Comparison of ENCODE assay signal across 1 cellular context in the genomic region with DNA sequence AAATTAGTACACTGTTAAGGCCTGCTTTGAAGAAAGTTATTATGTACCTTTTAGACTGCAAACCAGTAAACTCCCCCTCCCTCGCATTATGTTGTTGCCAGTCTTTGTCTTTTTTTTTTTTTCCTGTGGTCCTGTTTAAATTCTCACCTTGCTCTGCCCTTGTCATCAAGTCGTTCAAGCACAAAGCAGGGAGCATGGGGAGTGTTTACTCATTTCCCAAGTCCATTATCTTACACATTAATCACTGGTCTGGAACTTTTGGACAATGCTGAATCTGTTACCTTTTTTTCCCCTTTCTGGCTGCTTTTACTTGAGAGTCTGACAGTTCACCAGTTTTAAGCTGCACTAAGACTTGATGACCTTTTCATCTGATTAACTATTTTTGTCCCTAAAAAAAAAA.
TF ChIP-seq lines count a peak whose summit lies in the region.

No MANE protein-coding gene starts in this region.

TF ChIP-seq in HEK293, 187 proteins besides CTCF, POLR2A, EP300 and RAD21 (continued from another document):
- TF ChIP-seq, protein P1, sequence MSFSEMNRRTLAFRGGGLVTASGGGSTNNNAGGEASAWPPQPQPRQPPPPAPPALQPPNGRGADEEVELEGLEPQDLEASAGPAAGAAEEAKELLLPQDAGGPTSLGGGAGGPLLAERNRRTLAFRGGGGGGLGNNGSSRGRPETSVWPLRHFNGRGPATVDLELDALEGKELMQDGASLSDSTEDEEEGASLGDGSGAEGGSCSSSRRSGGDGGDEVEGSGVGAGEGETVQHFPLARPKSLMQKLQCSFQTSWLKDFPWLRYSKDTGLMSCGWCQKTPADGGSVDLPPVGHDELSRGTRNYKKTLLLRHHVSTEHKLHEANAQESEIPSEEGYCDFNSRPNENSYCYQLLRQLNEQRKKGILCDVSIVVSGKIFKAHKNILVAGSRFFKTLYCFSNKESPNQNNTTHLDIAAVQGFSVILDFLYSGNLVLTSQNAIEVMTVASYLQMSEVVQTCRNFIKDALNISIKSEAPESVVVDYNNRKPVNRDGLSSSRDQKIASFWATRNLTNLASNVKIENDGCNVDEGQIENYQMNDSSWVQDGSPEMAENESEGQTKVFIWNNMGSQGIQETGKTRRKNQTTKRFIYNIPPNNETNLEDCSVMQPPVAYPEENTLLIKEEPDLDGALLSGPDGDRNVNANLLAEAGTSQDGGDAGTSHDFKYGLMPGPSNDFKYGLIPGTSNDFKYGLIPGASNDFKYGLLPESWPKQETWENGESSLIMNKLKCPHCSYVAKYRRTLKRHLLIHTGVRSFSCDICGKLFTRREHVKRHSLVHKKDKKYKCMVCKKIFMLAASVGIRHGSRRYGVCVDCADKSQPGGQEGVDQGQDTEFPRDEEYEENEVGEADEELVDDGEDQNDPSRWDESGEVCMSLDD (tag by site-specific recombination; IDR thresholded peaks at IDR 0.05): no peak
- no peak for TF ChIP-seq ZNF37A (tag by site-specific recombination; IDR thresholded peaks at IDR 0.05)
- TF ChIP-seq TCF7L2 (IDR thresholded peaks at IDR 0.05; ENCODE audit: borderline replicate concordance, low read depth, low read length): peak; percentile 81; the same call in 1 of the 2 replicates
- TF ChIP-seq, protein P2, sequence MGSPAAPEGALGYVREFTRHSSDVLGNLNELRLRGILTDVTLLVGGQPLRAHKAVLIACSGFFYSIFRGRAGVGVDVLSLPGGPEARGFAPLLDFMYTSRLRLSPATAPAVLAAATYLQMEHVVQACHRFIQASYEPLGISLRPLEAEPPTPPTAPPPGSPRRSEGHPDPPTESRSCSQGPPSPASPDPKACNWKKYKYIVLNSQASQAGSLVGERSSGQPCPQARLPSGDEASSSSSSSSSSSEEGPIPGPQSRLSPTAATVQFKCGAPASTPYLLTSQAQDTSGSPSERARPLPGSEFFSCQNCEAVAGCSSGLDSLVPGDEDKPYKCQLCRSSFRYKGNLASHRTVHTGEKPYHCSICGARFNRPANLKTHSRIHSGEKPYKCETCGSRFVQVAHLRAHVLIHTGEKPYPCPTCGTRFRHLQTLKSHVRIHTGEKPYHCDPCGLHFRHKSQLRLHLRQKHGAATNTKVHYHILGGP (tag by site-specific recombination; IDR thresholded peaks at IDR 0.05): peak; percentile 47; the same call in 1 of the 2 replicates
- TF ChIP-seq, protein P3, sequence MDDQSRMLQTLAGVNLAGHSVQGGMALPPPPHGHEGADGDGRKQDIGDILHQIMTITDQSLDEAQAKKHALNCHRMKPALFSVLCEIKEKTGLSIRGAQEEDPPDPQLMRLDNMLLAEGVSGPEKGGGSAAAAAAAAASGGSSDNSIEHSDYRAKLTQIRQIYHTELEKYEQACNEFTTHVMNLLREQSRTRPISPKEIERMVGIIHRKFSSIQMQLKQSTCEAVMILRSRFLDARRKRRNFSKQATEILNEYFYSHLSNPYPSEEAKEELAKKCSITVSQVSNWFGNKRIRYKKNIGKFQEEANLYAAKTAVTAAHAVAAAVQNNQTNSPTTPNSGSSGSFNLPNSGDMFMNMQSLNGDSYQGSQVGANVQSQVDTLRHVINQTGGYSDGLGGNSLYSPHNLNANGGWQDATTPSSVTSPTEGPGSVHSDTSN (CRISPR knock-in tag; IDR thresholded peaks at IDR 0.05): no peak
- no peak for TF ChIP-seq ZNF23 (tag by site-specific recombination; IDR thresholded peaks at IDR 0.05; ENCODE audit: borderline replicate concordance)
- TF ChIP-seq, protein P4, sequence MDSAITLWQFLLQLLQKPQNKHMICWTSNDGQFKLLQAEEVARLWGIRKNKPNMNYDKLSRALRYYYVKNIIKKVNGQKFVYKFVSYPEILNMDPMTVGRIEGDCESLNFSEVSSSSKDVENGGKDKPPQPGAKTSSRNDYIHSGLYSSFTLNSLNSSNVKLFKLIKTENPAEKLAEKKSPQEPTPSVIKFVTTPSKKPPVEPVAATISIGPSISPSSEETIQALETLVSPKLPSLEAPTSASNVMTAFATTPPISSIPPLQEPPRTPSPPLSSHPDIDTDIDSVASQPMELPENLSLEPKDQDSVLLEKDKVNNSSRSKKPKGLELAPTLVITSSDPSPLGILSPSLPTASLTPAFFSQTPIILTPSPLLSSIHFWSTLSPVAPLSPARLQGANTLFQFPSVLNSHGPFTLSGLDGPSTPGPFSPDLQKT (IDR thresholded peaks at IDR 0.05; ENCODE audit: borderline replicate concordance, low read depth, low read length): no peak
- TF ChIP-seq BCL11B (tag by site-specific recombination; IDR thresholded peaks at IDR 0.05; ENCODE audit: low read depth): no peak
- no peak for TF ChIP-seq ZNF324 (tag by site-specific recombination; IDR thresholded peaks at IDR 0.05)
- TF ChIP-seq ZNF664 (tag by site-specific recombination; IDR thresholded peaks at IDR 0.05): no peak
- TF ChIP-seq HOXC10 (CRISPR knock-in tag; IDR thresholded peaks at IDR 0.05): no peak
